ENCODE assay signal across 8 cellular contexts in the genomic region with DNA sequence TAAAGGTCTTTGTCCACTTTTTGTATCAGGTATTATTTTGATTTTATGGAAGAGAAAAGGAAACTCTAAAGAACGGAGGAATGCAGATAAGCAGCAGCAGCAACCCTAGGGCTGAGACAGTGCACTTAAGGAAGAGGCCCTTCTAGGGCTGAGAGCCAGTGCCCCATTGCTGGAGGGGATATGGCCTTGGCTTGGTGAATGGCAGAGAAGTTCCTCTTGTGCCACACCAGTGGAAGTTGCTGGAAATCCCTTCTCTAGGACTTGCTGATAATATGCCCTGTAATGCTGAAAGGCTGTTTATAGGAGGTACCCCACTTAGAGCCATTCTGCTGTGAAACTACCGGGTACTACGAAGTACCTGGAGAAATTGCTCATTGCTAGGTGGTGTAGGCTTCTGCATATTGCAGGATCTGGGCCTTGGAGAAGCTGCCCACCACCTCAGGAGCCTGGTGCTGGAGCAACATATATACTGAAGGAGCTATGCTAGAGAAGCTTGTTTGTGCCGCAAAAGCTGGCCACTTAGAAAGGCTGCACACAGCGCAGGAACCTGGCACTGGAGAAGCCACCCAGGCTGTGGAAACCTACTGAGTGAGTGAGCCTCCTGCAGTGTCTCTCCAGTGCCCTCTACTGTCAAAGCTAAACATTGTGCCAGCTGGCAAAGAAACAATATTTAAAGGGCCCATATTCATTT. TPM values are rescaled to one million over a fixed set of nuclear protein-coding genes. Genes with fewer than 3 reads are reported as not detected.
DNase-seq lines count a peak whose midpoint lies in the region; ATAC-seq and TF ChIP-seq lines count a peak whose summit lies in the region.

No MANE protein-coding gene starts in this region.

- H3K27me3 ChIP-seq in breast epithelium = no peaks in the 10 kb centered on the region

- H3K4me1 ChIP-seq in breast epithelium = peaks cover 0 to 3% of the 10 kb centered on the region in 2 donors

- H3K9me3 ChIP-seq in breast epithelium = no peaks in the 10 kb centered on the region

- H3K27ac ChIP-seq in VCaP (peak overlapping the region; percentile 39; the same call in 1 of the 2 replicates), breast epithelium (no peak overlapping the region)

- TF ChIP-seq POLR2A in breast epithelium (IDR thresholded peaks at IDR 0.05) = no peak

- ATAC-seq in GM18520 (IDR thresholded peaks at IDR 0.05; ENCODE audit: unreplicated experiment) (peak; percentile 70), HG03066 (IDR thresholded peaks at IDR 0.05; ENCODE audit: low read depth, unreplicated experiment) (peak; percentile 94)

- H3K36me3 ChIP-seq in breast epithelium = no peaks in the 10 kb centered on the region

- peak; percentile 99 for TF ChIP-seq CTCF in VCaP (conservative IDR thresholded peaks at IDR 0.05)
- TF ChIP-seq CTCF in breast epithelium (IDR thresholded peaks at IDR 0.05) = peak in 2 of 3 donors; percentile 70 to 73

- H3K4me3 ChIP-seq in breast epithelium = no peak overlapping the region

- peak; percentile 83 for DNase-seq in AG08395 (ENCODE audit: low spot score)
- DNase-seq in NCI-H2171 (lab: John Stamatoyannopoulos, UW) = peak; percentile 22
- peak; percentile 56 to 69 for DNase-seq in breast epithelium (ENCODE audit: low spot score in 2 of 2)
- peak; percentile 82 for DNase-seq in kidney glomerular epithelial cell (lab: John Stamatoyannopoulos, UW)
- peak; percentile 12 to 30 (median 15) for DNase-seq in stimulated activated CD4-positive, alpha-beta T cell treated with anti-CD3 and anti-CD28 coated beads, TNF-alpha, amount 100 ng/mL, for 1 hour (ENCODE audit: low read depth in 3 of 3, low spot score in 1 of 3)

- intact Hi-C loops in breast epithelium (cut with DNase I; ENCODE audit: low total_unique reads) = loop anchor here (10.0 kb wide), 1 partner anchor 1048 kb away; no protein-coding TSS in a partner anchor

RNA-seq across cellular contexts. Expression of gene UBTD2, which starts 9.6 kb away (rescaled TPM):
- total RNA-seq in breast epithelium = 10 to 100 TPM; 21.8 to 32.3 (median 27.9) TPM

Comparison
In these comparisons a context has a peak if more than half of its experiments do, and no peak if none do; other contexts are left out.
1. DNase-seq: peak in every context shown above with its lines; median percentile 83 in AG08395; 82 in kidney glomerular epithelial cell; 62 in breast epithelium; 22 in NCI-H2171; 15 in stimulated activated CD4-positive, alpha-beta T cell treated with anti-CD3 and anti-CD28 coated beads, TNF-alpha, amount 100 ng/mL, for 1 hour.